ENCODE assay signal across 1 cellular context in the genomic region with DNA sequence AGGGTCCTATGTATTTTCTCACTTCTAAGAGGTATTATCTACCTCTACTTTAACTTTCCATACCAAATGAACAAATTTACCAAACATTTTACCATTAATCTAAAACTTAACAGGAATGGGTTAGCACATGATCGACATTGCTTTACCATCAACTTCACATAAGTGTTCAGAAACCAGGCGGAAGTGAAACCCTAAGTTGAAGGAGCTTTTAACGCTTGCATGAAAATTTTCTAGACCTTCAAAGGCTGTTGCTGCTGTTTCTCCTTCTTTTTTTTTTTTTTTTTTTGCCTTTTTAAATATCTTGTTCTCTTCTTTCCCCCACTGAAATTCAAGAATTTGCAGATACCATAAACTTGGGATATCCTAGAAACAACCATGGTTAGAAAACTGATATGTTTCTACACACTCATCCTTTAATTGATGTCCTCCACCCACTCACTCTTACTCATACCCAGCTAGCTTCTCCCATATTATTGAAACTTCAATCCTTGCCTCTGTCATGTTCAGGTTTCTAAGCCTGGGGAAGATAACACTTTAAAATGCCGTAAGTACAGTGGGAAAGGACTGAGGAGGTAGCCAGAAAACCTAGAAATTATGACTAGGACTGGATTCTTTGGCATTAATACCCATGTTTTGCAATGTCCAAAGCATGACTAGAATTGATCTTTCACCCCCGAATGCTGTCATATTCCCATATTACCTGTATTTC.
TF ChIP-seq lines count a peak whose summit lies in the region.

No MANE protein-coding gene starts in this region.

TF ChIP-seq in SK-N-SH, 30 proteins besides CTCF, POLR2A, EP300 and RAD21 (continued from another document):
- TF ChIP-seq, protein P1, sequence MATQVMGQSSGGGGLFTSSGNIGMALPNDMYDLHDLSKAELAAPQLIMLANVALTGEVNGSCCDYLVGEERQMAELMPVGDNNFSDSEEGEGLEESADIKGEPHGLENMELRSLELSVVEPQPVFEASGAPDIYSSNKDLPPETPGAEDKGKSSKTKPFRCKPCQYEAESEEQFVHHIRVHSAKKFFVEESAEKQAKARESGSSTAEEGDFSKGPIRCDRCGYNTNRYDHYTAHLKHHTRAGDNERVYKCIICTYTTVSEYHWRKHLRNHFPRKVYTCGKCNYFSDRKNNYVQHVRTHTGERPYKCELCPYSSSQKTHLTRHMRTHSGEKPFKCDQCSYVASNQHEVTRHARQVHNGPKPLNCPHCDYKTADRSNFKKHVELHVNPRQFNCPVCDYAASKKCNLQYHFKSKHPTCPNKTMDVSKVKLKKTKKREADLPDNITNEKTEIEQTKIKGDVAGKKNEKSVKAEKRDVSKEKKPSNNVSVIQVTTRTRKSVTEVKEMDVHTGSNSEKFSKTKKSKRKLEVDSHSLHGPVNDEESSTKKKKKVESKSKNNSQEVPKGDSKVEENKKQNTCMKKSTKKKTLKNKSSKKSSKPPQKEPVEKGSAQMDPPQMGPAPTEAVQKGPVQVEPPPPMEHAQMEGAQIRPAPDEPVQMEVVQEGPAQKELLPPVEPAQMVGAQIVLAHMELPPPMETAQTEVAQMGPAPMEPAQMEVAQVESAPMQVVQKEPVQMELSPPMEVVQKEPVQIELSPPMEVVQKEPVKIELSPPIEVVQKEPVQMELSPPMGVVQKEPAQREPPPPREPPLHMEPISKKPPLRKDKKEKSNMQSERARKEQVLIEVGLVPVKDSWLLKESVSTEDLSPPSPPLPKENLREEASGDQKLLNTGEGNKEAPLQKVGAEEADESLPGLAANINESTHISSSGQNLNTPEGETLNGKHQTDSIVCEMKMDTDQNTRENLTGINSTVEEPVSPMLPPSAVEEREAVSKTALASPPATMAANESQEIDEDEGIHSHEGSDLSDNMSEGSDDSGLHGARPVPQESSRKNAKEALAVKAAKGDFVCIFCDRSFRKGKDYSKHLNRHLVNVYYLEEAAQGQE (IDR thresholded peaks at IDR 0.05; ENCODE audit: low read depth, low read length): no peak
- no peak for TF ChIP-seq SMC3 (IDR thresholded peaks at IDR 0.05; ENCODE audit: low read depth, low read length)
- TF ChIP-seq SIN3A (IDR thresholded peaks at IDR 0.05; ENCODE audit: borderline replicate concordance, low read depth, low read length): no peak
- TF ChIP-seq, protein P2, sequence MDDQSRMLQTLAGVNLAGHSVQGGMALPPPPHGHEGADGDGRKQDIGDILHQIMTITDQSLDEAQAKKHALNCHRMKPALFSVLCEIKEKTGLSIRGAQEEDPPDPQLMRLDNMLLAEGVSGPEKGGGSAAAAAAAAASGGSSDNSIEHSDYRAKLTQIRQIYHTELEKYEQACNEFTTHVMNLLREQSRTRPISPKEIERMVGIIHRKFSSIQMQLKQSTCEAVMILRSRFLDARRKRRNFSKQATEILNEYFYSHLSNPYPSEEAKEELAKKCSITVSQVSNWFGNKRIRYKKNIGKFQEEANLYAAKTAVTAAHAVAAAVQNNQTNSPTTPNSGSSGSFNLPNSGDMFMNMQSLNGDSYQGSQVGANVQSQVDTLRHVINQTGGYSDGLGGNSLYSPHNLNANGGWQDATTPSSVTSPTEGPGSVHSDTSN (IDR thresholded peaks at IDR 0.05): no peak
- no peak for TF ChIP-seq YY1 (IDR thresholded peaks at IDR 0.05; ENCODE audit: low read depth)
- TF ChIP-seq GABPA (IDR thresholded peaks at IDR 0.05; ENCODE audit: low read depth): no peak
